11 cellular contexts compared by ENCODE assay signal in genomic region chr13:85313761-85314503, GRCh38.
DNase-seq lines count a peak whose midpoint lies in the region; ATAC-seq and TF ChIP-seq lines count a peak whose summit lies in the region.
"Had no signal": no experiment of that assay in that cellular context is flagged by ENCODE, and none has a peak within 500 bp of the region (broad histone marks: within the 10 kb centered on the region; RNA-seq: fewer than 3 reads in every experiment).

No MANE protein-coding gene starts in this region.

- H3K36me3 Mint-ChIP-seq in nephron (ENCODE audit: low read depth), result no peaks in the 10 kb centered on the region

- peak; percentile 87 for DNase-seq in EL
- peak; percentile 13 for DNase-seq in NCI-H2196 (lab: John Stamatoyannopoulos, UW; ENCODE audit: unreplicated experiment)
- DNase-seq in astrocyte of the spinal cord (ENCODE audit: low read depth, low spot score), result peak; percentile 59
- no peak for DNase-seq in GDM1 (lab: John Stamatoyannopoulos, UW)
- DNase-seq: activated CD4-positive, alpha-beta T cell treated with anti-CD3 and anti-CD28 coated beads, Interleukin-2, amount 50 U/mL, for 48 hours; RPMI8226; spleen; stimulated activated naive CD4-positive, alpha-beta T cell treated with Interleukin-2 at 50 U/mL for 16 hours had no signal

- in situ Hi-C loops in astrocyte of the spinal cord (cut with HindIII; ENCODE audit: low sequenced_read_pairs), result no loop called here

- H3K4me3 ChIP-seq in astrocyte of the spinal cord (ENCODE audit: low read depth, low read length), result no peak overlapping the region
- H3K4me3 ChIP-seq: spleen had no signal

- H3K27me3 Mint-ChIP-seq in nephron (ENCODE audit: low read depth), result no peaks in the 10 kb centered on the region

- ATAC-seq in HG03439 (IDR thresholded peaks at IDR 0.05; ENCODE audit: unreplicated experiment) (no peak), HG03095 (IDR thresholded peaks at IDR 0.05; ENCODE audit: unreplicated experiment) (no peak)

- peaks cover 29% of the 10 kb centered on the region for H3K4me1 Mint-ChIP-seq in nephron

- peak overlapping the region in 2 of 3 experiments; percentile 3 to 65 for H3K27ac Mint-ChIP-seq in nephron

- TF ChIP-seq CTCF in astrocyte of the spinal cord (IDR thresholded peaks at IDR 0.05; ENCODE audit: low read depth, low read length) (no peak), nephron (IDR thresholded peaks at IDR 0.05; ENCODE audit: unreplicated experiment in 3 of 3) (no peak)

- no peaks in the 10 kb centered on the region for H3K9me3 Mint-ChIP-seq in nephron

- H3K4me3 Mint-ChIP-seq in nephron, result no peak overlapping the region
